Comparison of ENCODE assay signal across 20 cellular contexts in genomic region chr16:57445510-57445909, GRCh38. TPM values are rescaled to one million over a fixed set of nuclear protein-coding genes. Genes with fewer than 3 reads are reported as not detected.
A peak's percentile ranks its signal among the peaks of the same experiment; 100 is the strongest.
DNase-seq lines count a peak whose midpoint lies in the region; ATAC-seq and TF ChIP-seq lines count a peak whose summit lies in the region.
"Had no signal": no experiment of that assay in that cellular context is flagged by ENCODE, and none has a peak within 500 bp of the region (broad histone marks: within the 10 kb centered on the region; RNA-seq: fewer than 3 reads in every experiment).

No MANE protein-coding gene starts in this region.

- H3K27me3 Mint-ChIP-seq in activated T-cell treated with anti-CD3 and anti-CD28 coated beads, Interleukin-2, amount 50 U/mL, for 4 hours (ENCODE audit: low read depth), result no peaks in the 10 kb centered on the region
- H3K27me3 Mint-ChIP-seq in IgD-negative memory B cell (no peaks in the 10 kb centered on the region), nephron (ENCODE audit: low read depth) (no peaks in the 10 kb centered on the region)
- H3K27me3 Mint-ChIP-seq: activated CD4-positive, alpha-beta T cell treated with anti-CD3 and anti-CD28 coated beads for 36 hours had no signal

- no peak for ATAC-seq in activated T-cell treated with anti-CD3 and anti-CD28 coated beads, Interleukin-2, amount 50 U/mL, for 4 hours
- ATAC-seq: activated CD4-positive, alpha-beta T cell treated with anti-CD3 and anti-CD28 coated beads for 36 hours; foreskin keratinocyte had no signal

- H3K36me3 Mint-ChIP-seq in activated T-cell treated with anti-CD3 and anti-CD28 coated beads, Interleukin-2, amount 50 U/mL, for 4 hours (ENCODE audit: insufficient read depth), result peaks cover 9% of the 10 kb centered on the region
- H3K36me3 Mint-ChIP-seq in IgD-negative memory B cell, result no peaks in the 10 kb centered on the region
- peaks cover 26% of the 10 kb centered on the region for H3K36me3 Mint-ChIP-seq in nephron (ENCODE audit: low read depth)

- H3K9me3 Mint-ChIP-seq in activated T-cell treated with anti-CD3 and anti-CD28 coated beads, Interleukin-2, amount 50 U/mL, for 4 hours, result peaks cover under 1% of the 10 kb centered on the region
- peaks cover 0 to 3% (median 1%) of the 10 kb centered on the region in 3 donors for H3K9me3 Mint-ChIP-seq in IgD-negative memory B cell
- H3K9me3 Mint-ChIP-seq in nephron, result peaks cover 3% of the 10 kb centered on the region

- no peak overlapping the region for H3K27ac ChIP-seq in caudate nucleus (ENCODE audit: low read depth, low read length)
- H3K27ac ChIP-seq: epithelial cell of prostate, Peyer's patch, SK-N-MC had no signal

- peak overlapping the region; percentile 94 for H3K4me3 Mint-ChIP-seq in activated T-cell treated with anti-CD3 and anti-CD28 coated beads, Interleukin-2, amount 50 U/mL, for 4 hours
- peak overlapping the region in 3 of 4 donors; percentile 48 to 74 (median 63) for H3K4me3 Mint-ChIP-seq in IgD-negative memory B cell
- H3K4me3 Mint-ChIP-seq in nephron, result peak overlapping the region in 2 of 3 experiments; percentile 64 to 74

- TF ChIP-seq CTCF in nephron (IDR thresholded peaks at IDR 0.05; ENCODE audit: unreplicated experiment in 3 of 3), result no peak

- DNase-seq in activated T-cell treated with anti-CD3 and anti-CD28 coated beads, Interleukin-2, amount 50 U/mL, for 4 hours, result no peak
- DNase-seq in activated T-cell treated with anti-CD3 and anti-CD28 coated beads, Interleukin-2, amount 50 U/mL, for 48 hours, result no peak
- DNase-seq in caudate nucleus (lab: John Stamatoyannopoulos, UW) (no peak), AG08395 (ENCODE audit: low spot score) (no peak)
- DNase-seq: activated CD4-positive, alpha-beta T cell treated with anti-CD3 and anti-CD28 coated beads for 36 hours; activated T-cell treated with anti-CD3 and anti-CD28 coated beads for 4 hours; foreskin keratinocyte; hippocampal formation; islet precursor cell; MM.1S; NCI-H1694; NCI-H2227 treated with DMSO at 0.1 percent for 48 hours; Peyer's patch had no signal

- H3K27ac Mint-ChIP-seq in IgD-negative memory B cell (no peak overlapping the region), nephron (no peak overlapping the region)

- peaks cover 33% of the 10 kb centered on the region for H3K4me1 Mint-ChIP-seq in activated T-cell treated with anti-CD3 and anti-CD28 coated beads, Interleukin-2, amount 50 U/mL, for 4 hours (ENCODE audit: low read depth)
- H3K4me1 Mint-ChIP-seq in IgD-negative memory B cell, result peaks cover 17 to 19% (median 18%) of the 10 kb centered on the region in 3 donors
- H3K4me1 Mint-ChIP-seq in nephron, result peaks cover 22% of the 10 kb centered on the region

RNA-seq across cellular contexts. Expression of gene CIAPIN1, which starts 1.7 kb away (rescaled TPM):
- 100 to 1,000 TPM in 1 of 3 donors, 10 to 100 TPM in 2; 75.9 to 100 (median 92.2) TPM for total RNA-seq in activated T-cell treated with anti-CD3 and anti-CD28 coated beads, Interleukin-2, amount 50 U/mL, for 4 hours
- polyA plus RNA-seq in IgD-negative memory B cell, result 41.2 TPM

RNA-seq across cellular contexts. Expression of gene COQ9, which starts 1.8 kb away (rescaled TPM):
- total RNA-seq in activated T-cell treated with anti-CD3 and anti-CD28 coated beads, Interleukin-2, amount 50 U/mL, for 4 hours, result 10 to 100 TPM; 44.5 to 47.2 (median 47.0) TPM
- 25.6 TPM for polyA plus RNA-seq in IgD-negative memory B cell

RNA-seq across cellular contexts. Expression of gene POLR2C, which starts 17.0 kb away (rescaled TPM):
- 100 to 1,000 TPM; 117 to 130 (median 129) TPM for total RNA-seq in activated T-cell treated with anti-CD3 and anti-CD28 coated beads, Interleukin-2, amount 50 U/mL, for 4 hours
- 28.3 TPM for polyA plus RNA-seq in IgD-negative memory B cell

RNA-seq across cellular contexts. Expression of gene DOK4, which starts 40.8 kb away (rescaled TPM):
- total RNA-seq in activated T-cell treated with anti-CD3 and anti-CD28 coated beads, Interleukin-2, amount 50 U/mL, for 4 hours, result 1 to 10 TPM; 1.1 to 2.6 (median 1.6) TPM
- 0.46 TPM for polyA plus RNA-seq in IgD-negative memory B cell

RNA-seq across cellular contexts. Expression of gene CCL17, which starts 40.9 kb away (rescaled TPM):
- total RNA-seq in activated T-cell treated with anti-CD3 and anti-CD28 coated beads, Interleukin-2, amount 50 U/mL, for 4 hours, result 10 to 100 TPM; 11.0 to 41.5 (median 26.2) TPM
- not detected for polyA plus RNA-seq in IgD-negative memory B cell
- total RNA-seq: dermis microvascular lymphatic vessel endothelial cell, foreskin keratinocyte, H4, lung microvascular endothelial cell, Peyer's patch had no signal
- polyA plus RNA-seq: foreskin keratinocyte had no signal
